ENCODE assay signal across 1 cellular context in the genomic region with DNA sequence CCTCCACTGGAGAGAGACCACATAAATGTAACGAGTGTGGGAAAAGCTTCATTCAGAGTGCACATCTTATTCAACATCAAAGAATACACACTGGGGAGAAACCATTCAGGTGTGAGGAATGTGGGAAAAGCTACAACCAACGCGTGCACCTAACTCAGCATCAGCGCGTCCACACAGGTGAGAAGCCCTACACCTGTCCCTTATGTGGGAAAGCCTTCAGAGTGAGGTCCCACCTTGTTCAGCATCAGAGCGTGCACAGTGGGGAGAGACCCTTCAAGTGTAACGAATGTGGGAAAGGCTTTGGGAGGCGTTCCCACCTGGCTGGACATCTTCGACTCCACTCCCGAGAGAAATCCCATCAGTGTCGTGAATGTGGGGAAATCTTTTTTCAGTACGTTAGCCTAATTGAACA.
TF ChIP-seq lines count a peak whose summit lies in the region.

No MANE protein-coding gene starts in this region.

TF ChIP-seq in GM23338, 12 proteins besides CTCF, POLR2A, EP300 and RAD21:
- TF ChIP-seq, protein P1, sequence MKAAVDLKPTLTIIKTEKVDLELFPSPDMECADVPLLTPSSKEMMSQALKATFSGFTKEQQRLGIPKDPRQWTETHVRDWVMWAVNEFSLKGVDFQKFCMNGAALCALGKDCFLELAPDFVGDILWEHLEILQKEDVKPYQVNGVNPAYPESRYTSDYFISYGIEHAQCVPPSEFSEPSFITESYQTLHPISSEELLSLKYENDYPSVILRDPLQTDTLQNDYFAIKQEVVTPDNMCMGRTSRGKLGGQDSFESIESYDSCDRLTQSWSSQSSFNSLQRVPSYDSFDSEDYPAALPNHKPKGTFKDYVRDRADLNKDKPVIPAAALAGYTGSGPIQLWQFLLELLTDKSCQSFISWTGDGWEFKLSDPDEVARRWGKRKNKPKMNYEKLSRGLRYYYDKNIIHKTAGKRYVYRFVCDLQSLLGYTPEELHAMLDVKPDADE (IDR thresholded peaks at IDR 0.05), result no peak
